In genomic region chr15:49185473-49185872, GRCh38 we compare ENCODE assay signal across 18 cellular contexts. TPM values are rescaled to one million over a fixed set of nuclear protein-coding genes. Genes with fewer than 3 reads are reported as not detected.
DNase-seq lines count a peak whose midpoint lies in the region; ATAC-seq lines count a peak whose summit lies in the region.
"Had no signal": no experiment of that assay in that cellular context is flagged by ENCODE, and none has a peak within 500 bp of the region (broad histone marks: within the 10 kb centered on the region; RNA-seq: fewer than 3 reads in every experiment).

No MANE protein-coding gene starts in this region.

- H3K4me3 Mint-ChIP-seq in activated T-cell treated with anti-CD3 and anti-CD28 coated beads, Interleukin-2, amount 50 U/mL, for 4 hours, result no peak overlapping the region

- no peaks in the 10 kb centered on the region for H3K36me3 ChIP-seq in HAP-1 (replicated peaks)
- H3K36me3 ChIP-seq: Peyer's patch had no signal

- no peak overlapping the region for H3K4me3 ChIP-seq in HAP-1
- H3K4me3 ChIP-seq: Peyer's patch had no signal

- H3K9me3 ChIP-seq in HAP-1, result no peaks in the 10 kb centered on the region
- H3K9me3 ChIP-seq: Peyer's patch had no signal

- no peaks in the 10 kb centered on the region for H3K27me3 ChIP-seq in HAP-1 (ENCODE audit: low read depth)
- H3K27me3 ChIP-seq: Peyer's patch had no signal

- H3K27me3 Mint-ChIP-seq in activated T-cell treated with anti-CD3 and anti-CD28 coated beads, Interleukin-2, amount 50 U/mL, for 4 hours (ENCODE audit: low read depth), result no peaks in the 10 kb centered on the region

- peaks cover 23% of the 10 kb centered on the region for H3K36me3 Mint-ChIP-seq in activated T-cell treated with anti-CD3 and anti-CD28 coated beads, Interleukin-2, amount 50 U/mL, for 4 hours (ENCODE audit: insufficient read depth)

- ATAC-seq in activated T-cell treated with anti-CD3 and anti-CD28 coated beads, Interleukin-2, amount 50 U/mL, for 4 hours, result peak; percentile 53 to 72
- peak; percentile 60 for ATAC-seq in GM21786 (IDR thresholded peaks at IDR 0.05; ENCODE audit: unreplicated experiment)
- peak; percentile 80 for ATAC-seq in HG03196 (IDR thresholded peaks at IDR 0.05; ENCODE audit: unreplicated experiment)
- ATAC-seq in stimulated activated naive CD8-positive, alpha-beta T cell treated with anti-CD3 and anti-CD28 coated beads, Interleukin-15, Interleukin-2, amounts not matched to agents 100 U/mL and 50 U/mL, for 24 hours, result peak; percentile 52

- peaks cover 21% of the 10 kb centered on the region for H3K4me1 Mint-ChIP-seq in activated T-cell treated with anti-CD3 and anti-CD28 coated beads, Interleukin-2, amount 50 U/mL, for 4 hours (ENCODE audit: low read depth)

- DNase-seq in activated T-cell treated with anti-CD3 and anti-CD28 coated beads, Interleukin-2, amount 50 U/mL, for 4 hours, result no peak
- no peak for DNase-seq in activated T-cell treated with anti-CD3 and anti-CD28 coated beads for 4 hours
- DNase-seq in stimulated activated naive CD8-positive, alpha-beta T cell treated with anti-CD3 and anti-CD28 coated beads, Interleukin-15, Interleukin-2, amounts not matched to agents 100 U/mL and 50 U/mL, for 24 hours, result no peak
- DNase-seq in NCI-H748 treated with DMSO at 0.1 percent for 48 hours (lab: John Stamatoyannopoulos, UW), result no peak
- DNase-seq in HAP-1 (ENCODE audit: low spot score in 2 of 2), result no peak
- no peak for DNase-seq in NCI-H510A (lab: John Stamatoyannopoulos, UW)
- DNase-seq: ACHN; activated CD8-positive, alpha-beta memory T cell treated with anti-CD3 and anti-CD28 coated beads, Interleukin-2, amount 50 U/mL, for 48 hours; COR-L47; GDM1; glutamatergic neuron; H7; NCI-H526 treated with DMSO at 0.1 percent for 48 hours; Peyer's patch; stimulated activated CD4-positive, alpha-beta T cell treated with anti-CD3 and anti-CD28 coated beads, Interleukin-12 subunit alpha, Interleukin-12 subunit beta, amount 100 ng/mL, for 4 hours; substantia nigra had no signal

- in situ Hi-C loops in HAP-1 (cut with MboI; ENCODE audit: low sequenced_read_pairs), result no loop called here

- peaks cover 4% of the 10 kb centered on the region for H3K9me3 Mint-ChIP-seq in activated T-cell treated with anti-CD3 and anti-CD28 coated beads, Interleukin-2, amount 50 U/mL, for 4 hours

- H3K4me1 ChIP-seq in HAP-1, result peaks cover 22% of the 10 kb centered on the region
- H3K4me1 ChIP-seq: Peyer's patch had no signal

RNA-seq across cellular contexts. Expression of gene GALK2, which starts 15.4 kb away (rescaled TPM):
- 10 to 100 TPM; 23.0 to 25.6 (median 24.5) TPM for total RNA-seq in activated T-cell treated with anti-CD3 and anti-CD28 coated beads, Interleukin-2, amount 50 U/mL, for 4 hours

RNA-seq across cellular contexts. Expression of gene COPS2, which starts 30.1 kb away (rescaled TPM):
- 100 to 1,000 TPM in 1 of 3 donors, 10 to 100 TPM in 2; 99.4 to 108 (median 99.8) TPM for total RNA-seq in activated T-cell treated with anti-CD3 and anti-CD28 coated beads, Interleukin-2, amount 50 U/mL, for 4 hours
